22 cellular contexts compared by ENCODE assay signal in the genomic region with DNA sequence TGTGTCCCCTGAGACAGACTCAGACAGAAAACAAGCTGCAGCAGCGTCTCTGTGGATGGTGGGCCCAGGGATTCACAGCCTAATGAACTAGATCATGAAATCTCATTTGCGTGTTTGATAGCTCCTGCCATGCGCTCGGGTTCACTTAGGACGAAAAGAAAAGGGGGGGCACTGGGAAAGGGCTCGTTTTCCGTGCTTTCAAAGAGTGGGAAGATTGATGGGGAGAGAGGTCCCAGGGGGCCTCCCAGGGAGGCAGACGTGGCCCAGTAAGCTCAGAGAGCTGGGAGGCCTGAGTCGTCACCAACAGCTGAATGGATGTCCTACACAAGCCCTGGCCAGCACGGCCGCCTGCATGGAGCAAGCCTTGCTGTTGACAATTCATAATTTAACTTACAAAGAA.
DNase-seq lines count a peak whose midpoint lies in the region; ATAC-seq and TF ChIP-seq lines count a peak whose summit lies in the region.
"Had no signal": no experiment of that assay in that cellular context is flagged by ENCODE, and none has a peak within 500 bp of the region (broad histone marks: within the 10 kb centered on the region; RNA-seq: fewer than 3 reads in every experiment).

No MANE protein-coding gene starts in this region.

- peaks cover 0 to 1% (median 0%) of the 10 kb centered on the region in 12 donors for H3K4me1 ChIP-seq in heart left ventricle
- H3K4me1 ChIP-seq in CD8-positive, alpha-beta T cell (ENCODE audit: insufficient read depth, low read length) = peaks cover 3% of the 10 kb centered on the region
- H3K4me1 ChIP-seq: A549, Caco-2, SJCRH30 had no signal

- WGBS in heart left ventricle, 4 donors = 69 to 82% (median 74%) methylated on average over 11 of the region's 11 CpGs

- no peak overlapping the region for H3K4me3 Mint-ChIP-seq in CD8-positive, alpha-beta T cell
- H3K4me3 Mint-ChIP-seq: B cell; CD4-positive, alpha-beta T cell had no signal

- no peaks in the 10 kb centered on the region for H3K36me3 ChIP-seq in heart left ventricle
- H3K36me3 ChIP-seq in CD8-positive, alpha-beta T cell (ENCODE audit: insufficient read depth, low read length) = no peaks in the 10 kb centered on the region
- H3K36me3 ChIP-seq: SJCRH30 had no signal

- peak; percentile 40 for DNase-seq in Right ventricle myocardium superior
- DNase-seq in heart left ventricle = no peak
- peak; percentile 75 for DNase-seq in NCI-H82 treated with DMSO at 0.1 percent for 48 hours (lab: John Stamatoyannopoulos, UW; ENCODE audit: unreplicated experiment)
- DNase-seq in left kidney (ENCODE audit: low read depth, low spot score) = peak; percentile 71
- no peak for DNase-seq in CD8-positive, alpha-beta T cell
- DNase-seq: Caco-2; CD4-positive, alpha-beta T cell; GOT3; HCEC 1CT; KG1; NCI-H1092; NCI-H1436 treated with DMSO at 0.1 percent for 48 hours; NCI-H1930; NCI-H446 treated with DMSO at 0.1 percent for 48 hours; NK-92 treated with Interleukin-12 subunit alpha and Interleukin-12 subunit beta, amount 100 ng/mL, for 24 hours; SJCRH30 had no signal

- no peak overlapping the region for H3K27ac Mint-ChIP-seq in CD8-positive, alpha-beta T cell
- H3K27ac Mint-ChIP-seq: B cell; CD4-positive, alpha-beta T cell had no signal

- peaks cover 10% of the 10 kb centered on the region for H3K4me1 Mint-ChIP-seq in CD8-positive, alpha-beta T cell (ENCODE audit: low read depth)
- H3K4me1 Mint-ChIP-seq: B cell had no signal

- no peaks in the 10 kb centered on the region for H3K36me3 Mint-ChIP-seq in CD8-positive, alpha-beta T cell

- no peak for ATAC-seq in Right ventricle myocardium superior (ENCODE audit: poor library complexity)
- no peak for ATAC-seq in heart left ventricle
- no peak for ATAC-seq in GM21723 (IDR thresholded peaks at IDR 0.05; ENCODE audit: unreplicated experiment)
- no peak for ATAC-seq in CD8-positive, alpha-beta T cell
- ATAC-seq in HG03520 (IDR thresholded peaks at IDR 0.05; ENCODE audit: unreplicated experiment) = no peak
- no peak for ATAC-seq in esophagus mucosa
- ATAC-seq: A549 had no signal

- peaks cover 0 to 37% (median 0%) of the 10 kb centered on the region in 9 donors for H3K27me3 ChIP-seq in heart left ventricle
- H3K27me3 ChIP-seq in CD8-positive, alpha-beta T cell (ENCODE audit: insufficient read depth, low read length) = no peaks in the 10 kb centered on the region
- H3K27me3 ChIP-seq: SJCRH30 had no signal

- peaks cover 3% of the 10 kb centered on the region for H3K27me3 Mint-ChIP-seq in CD8-positive, alpha-beta T cell (ENCODE audit: low read depth)
- H3K27me3 Mint-ChIP-seq: CD4-positive, alpha-beta T cell had no signal

- TF ChIP-seq CTCF in heart left ventricle (IDR thresholded peaks at IDR 0.05) = no peak
- no peak for TF ChIP-seq CTCF in CD8-positive, alpha-beta T cell (IDR thresholded peaks at IDR 0.05)

- CTCF ChIA-PET in CD8-positive, alpha-beta T cell (lab: Charles Lee) = no interaction called here

- no peak overlapping the region for H3K4me3 ChIP-seq in heart left ventricle
- no peak overlapping the region for H3K4me3 ChIP-seq in CD8-positive, alpha-beta T cell (ENCODE audit: low read depth, low read length)
- H3K4me3 ChIP-seq: A549, SJCRH30 had no signal

- POLR2A ChIA-PET in CD8-positive, alpha-beta T cell (lab: Charles Lee) = no interaction called here

- no peak overlapping the region for H3K27ac ChIP-seq in heart left ventricle
- no peak overlapping the region for H3K27ac ChIP-seq in CD8-positive, alpha-beta T cell (ENCODE audit: low read depth, low read length)
- H3K27ac ChIP-seq: A549, RWPE1, SJCRH30 had no signal

- no peaks in the 10 kb centered on the region for H3K9me3 Mint-ChIP-seq in CD8-positive, alpha-beta T cell
- H3K9me3 Mint-ChIP-seq: CD4-positive, alpha-beta T cell had no signal

- H3K9me3 ChIP-seq in heart left ventricle = peaks cover 0 to 10% (median 0%) of the 10 kb centered on the region in 12 donors
- no peaks in the 10 kb centered on the region for H3K9me3 ChIP-seq in CD8-positive, alpha-beta T cell (ENCODE audit: low read length)
- H3K9me3 ChIP-seq: A549, Caco-2, SJCRH30 had no signal

- TF ChIP-seq POLR2A in heart left ventricle (IDR thresholded peaks at IDR 0.05) = no peak

- intact Hi-C loops in Right ventricle myocardium superior (cut with DNase I) = no loop called here
- intact Hi-C loops in heart left ventricle (cut with DNase I) = loop anchor here in 3 of 10 donors (5.0 to 10.0 kb wide), 3 partner anchors 74 to 164 kb away; no protein-coding TSS in a partner anchor
- intact Hi-C loops in CD8-positive, alpha-beta T cell (cut with DNase I, micrococcal nuclease) = no loop called here

Comparison
In these comparisons a context has a peak if more than half of its experiments do, and no peak if none do; other contexts are left out.
1. DNase-seq: peak in Right ventricle myocardium superior (single experiment), NCI-H82 treated with DMSO at 0.1 percent for 48 hours (single experiment) and left kidney (single experiment); none in heart left ventricle (0 of 5) and CD8-positive, alpha-beta T cell (0 of 7).